Comparison of ENCODE assay signal across 8 cellular contexts in the genomic region with DNA sequence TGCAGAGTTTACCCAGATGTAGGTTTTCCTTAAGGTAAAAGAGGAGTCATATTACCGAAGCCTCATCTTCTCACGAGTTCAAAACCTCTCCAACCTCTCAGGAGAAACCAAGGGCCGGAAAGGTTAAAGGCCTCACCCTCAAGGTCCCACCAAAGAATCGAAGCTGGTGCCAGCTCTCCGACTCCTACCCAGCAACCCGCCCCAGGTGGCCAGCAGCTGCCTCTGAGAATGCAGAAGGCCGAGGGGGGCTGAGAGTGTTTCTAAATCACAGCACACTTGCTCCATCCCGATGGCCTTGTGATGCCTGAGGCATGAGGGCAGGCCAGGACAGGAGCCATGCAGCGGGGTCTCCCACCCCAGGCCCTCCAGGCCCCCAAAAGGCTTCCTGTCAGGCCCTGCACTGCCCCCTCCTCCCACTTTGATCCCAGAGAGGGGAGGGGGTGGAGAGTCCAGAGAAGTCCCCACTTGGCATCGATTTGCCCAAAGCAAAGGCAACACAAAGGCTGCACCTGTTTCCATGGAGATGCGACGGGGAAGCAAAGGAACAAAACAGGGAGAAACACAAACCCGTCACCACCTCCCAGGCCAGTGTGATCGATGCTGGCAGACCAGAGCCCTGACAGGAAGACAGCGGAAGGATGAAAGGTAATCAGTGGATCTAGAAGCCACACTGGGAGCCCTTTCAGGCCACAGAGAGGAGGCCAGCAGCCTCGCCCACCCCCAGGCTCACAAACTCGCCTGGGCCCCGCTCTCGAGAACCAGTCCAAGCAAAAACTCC. TPM values are rescaled to one million over a fixed set of nuclear protein-coding genes. Genes with fewer than 3 reads are reported as not detected.
A peak's percentile ranks its signal among the peaks of the same experiment; 100 is the strongest.
DNase-seq lines count a peak whose midpoint lies in the region; ATAC-seq, FAIRE-seq and TF ChIP-seq lines count a peak whose summit lies in the region.

No MANE protein-coding gene starts in this region.

- H3K36me3 Mint-ChIP-seq in endodermal cell (ENCODE audit: low read depth): no peaks in the 10 kb centered on the region

- no peak overlapping the region for H3K4me3 Mint-ChIP-seq in endodermal cell

- H3K9ac ChIP-seq in endodermal cell (ENCODE audit: extremely low read depth, low read length, poor library complexity, severe bottlenecking): peak overlapping the region; percentile 3

- no peaks in the 10 kb centered on the region for H3K27me3 Mint-ChIP-seq in endodermal cell (ENCODE audit: insufficient read depth)

- H3K27me3 ChIP-seq in endodermal cell (ENCODE audit: control insufficient read depth, insufficient read depth, low read length, poor library complexity, severe bottlenecking) (no peaks in the 10 kb centered on the region), pancreas (no peaks in the 10 kb centered on the region)

- DNase-seq in DMS79 (lab: John Stamatoyannopoulos, UW) (peak; percentile 26), NCI-H2227 treated with DMSO at 0.1 percent for 48 hours (lab: John Stamatoyannopoulos, UW) (peak; percentile 51), endodermal cell (peak; percentile 83), pancreas (peak in 1 of 6 donors; percentile 31), NOMO-1 (lab: John Stamatoyannopoulos, UW; ENCODE audit: unreplicated experiment in 2 of 2) (no peak), cerebellum (ENCODE audit: low spot score) (no peak)

- 50 to 72% methylated on average over 10 to 19 of the region's 19 CpGs for WGBS in endodermal cell (ENCODE audit: insufficient coverage in 1 of 2, insufficient read length in 1 of 2), 2 experiments
- WGBS in pancreas, 2 donors: 66 to 70% methylated on average over 19 of the region's 19 CpGs

- peak overlapping the region; percentile 76 for H3K27ac Mint-ChIP-seq in endodermal cell

- TF ChIP-seq CTCF in endodermal cell (conservative IDR thresholded peaks at IDR 0.05): no peak
- no peak for TF ChIP-seq CTCF in pancreas (IDR thresholded peaks at IDR 0.05)

- intact Hi-C loops in pancreas (cut with DNase I): no loop called here

- H3K27ac ChIP-seq in endodermal cell (ENCODE audit: low read depth, low read length) (peak overlapping the region; percentile 99), pancreas (peak overlapping the region in 3 of 4 donors; percentile 9 to 70 (median 68))

- H3K4me1 ChIP-seq in endodermal cell (ENCODE audit: control insufficient read depth, insufficient read depth, low read length) (peaks cover 45% of the 10 kb centered on the region), pancreas (peaks cover 11 to 29% (median 13%) of the 10 kb centered on the region in 3 donors)

- ATAC-seq in pancreas (peak in 3 of 4 donors; percentile 4 to 40 (median 35)), HG03460 (IDR thresholded peaks at IDR 0.05; ENCODE audit: unreplicated experiment) (no peak), GM18909 (IDR thresholded peaks at IDR 0.05; ENCODE audit: poor library complexity, unreplicated experiment) (no peak)

- no peaks in the 10 kb centered on the region for H3K36me3 ChIP-seq in endodermal cell (ENCODE audit: control insufficient read depth, insufficient read depth, low read length)
- no peaks in the 10 kb centered on the region for H3K36me3 ChIP-seq in pancreas

- no peak for FAIRE-seq in pancreas (lab: Jason Lieb, UNC)

- no peaks in the 10 kb centered on the region for H3K9me3 Mint-ChIP-seq in endodermal cell

- peaks cover 74% of the 10 kb centered on the region for H3K4me1 Mint-ChIP-seq in endodermal cell

- H3K9me3 ChIP-seq in endodermal cell (ENCODE audit: control insufficient read depth, low read length): no peaks in the 10 kb centered on the region
- no peaks in the 10 kb centered on the region for H3K9me3 ChIP-seq in pancreas

- H3K4me3 ChIP-seq in endodermal cell (ENCODE audit: low read length) (no peak overlapping the region), pancreas (no peak overlapping the region)

RNA-seq across cellular contexts. Expression of a gene that starts 39.0 kb away (rescaled TPM):
- total RNA-seq in endodermal cell (10 to 100 TPM; 11.0 to 18.7 TPM), pancreas (10 to 100 TPM; 16.5 to 22.5 (median 21.2) TPM), cerebellum (13.3 TPM)
- 43.5 TPM for polyA plus RNA-seq in endodermal cell (2013, experiment 1 of 2)
- polyA plus RNA-seq in endodermal cell (2013, experiment 2 of 2): 39.6 TPM
- polyA plus RNA-seq in pancreas: 10 to 100 TPM; 26.4 to 30.4 TPM

Comparison
In these comparisons a context has a peak if more than half of its experiments do, and no peak if none do; other contexts are left out.
1. DNase-seq: peak in DMS79 (single experiment), NCI-H2227 treated with DMSO at 0.1 percent for 48 hours (single experiment) and endodermal cell (single experiment); none in NOMO-1 (0 of 2) and cerebellum (single experiment).
2. ATAC-seq: peak in pancreas (3 of 4); none in HG03460 (single experiment) and GM18909 (single experiment).